1 cellular context compared by ENCODE assay signal in genomic region chr9:4828776-4829175, GRCh38.
TF ChIP-seq lines count a peak whose summit lies in the region.

No MANE protein-coding gene starts in this region.

TF ChIP-seq in GM12878, 131 proteins besides CTCF, POLR2A, EP300 and RAD21 (continued from another document):
- TF ChIP-seq REST (IDR thresholded peaks at IDR 0.05; ENCODE audit: low read depth, low read length), result no peak
- no peak for TF ChIP-seq BCL11A (IDR thresholded peaks at IDR 0.05; ENCODE audit: low read depth, low read length)
